8 cellular contexts compared by ENCODE assay signal in the genomic region with DNA sequence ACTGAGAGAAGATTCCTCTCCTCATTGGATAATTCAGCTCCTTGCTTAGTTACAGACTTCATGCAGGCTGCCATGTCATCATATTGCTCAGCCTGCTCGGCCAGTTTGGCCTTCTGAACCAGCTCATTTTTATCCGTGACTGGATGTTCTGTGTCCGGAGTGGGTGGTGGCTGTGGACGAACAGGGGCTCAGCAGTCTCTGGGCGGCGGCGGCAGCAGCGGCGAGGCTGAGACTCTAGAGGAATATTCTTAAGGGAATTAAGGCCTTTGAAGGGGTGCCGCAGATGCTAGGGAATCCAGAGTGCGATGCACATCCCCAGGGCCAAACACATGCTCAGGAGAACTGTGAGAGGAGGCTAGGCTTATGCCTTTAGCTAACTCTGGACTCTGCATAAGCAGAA.
"Had no signal": no experiment of that assay in that cellular context is flagged by ENCODE, and none has a peak within 500 bp of the region (broad histone marks: within the 10 kb centered on the region; RNA-seq: fewer than 3 reads in every experiment).

No MANE protein-coding gene starts in this region.

- H3K9ac ChIP-seq: GM23248 had no signal

- H3K27ac ChIP-seq: GM23248, HL-60 had no signal

- H3K4me1 Mint-ChIP-seq: IgD-negative memory B cell had no signal

- DNase-seq: GM23248, GOT3, H7 had no signal

- ATAC-seq: HCT116, HepG2 had no signal

- H2AFZ ChIP-seq: GM23248 had no signal

- H3K4me1 ChIP-seq: HAP-1 had no signal

- H3K4me3 ChIP-seq: GM23248, HAP-1 had no signal

- H3K27ac Mint-ChIP-seq: IgD-negative memory B cell had no signal

- H3K36me3 ChIP-seq: HAP-1 had no signal

- H3K36me3 Mint-ChIP-seq: IgD-negative memory B cell had no signal

- H3K4me3 Mint-ChIP-seq: IgD-negative memory B cell had no signal

- H3K9me3 ChIP-seq: HAP-1 had no signal
